ENCODE assay signal across 1 cellular context in the genomic region with DNA sequence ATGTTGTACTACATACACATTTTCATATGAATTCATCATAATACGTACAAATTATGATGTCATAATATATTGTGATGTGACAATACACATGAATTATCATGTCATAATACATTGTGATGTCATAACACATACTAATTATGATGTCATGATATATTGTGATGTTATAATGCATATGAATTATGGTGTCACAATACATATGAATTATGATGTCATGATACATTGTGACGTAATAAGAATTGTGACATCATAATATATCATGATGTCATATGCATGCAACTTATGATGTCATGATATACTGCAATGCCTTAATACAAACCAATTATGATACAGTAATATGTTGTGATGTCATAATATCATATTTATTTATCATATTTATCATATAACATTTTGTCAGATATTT.
TF ChIP-seq lines count a peak whose summit lies in the region.

No MANE protein-coding gene starts in this region.

TF ChIP-seq in K562, 482 proteins besides CTCF, POLR2A, EP300 and RAD21 (continued from another document):
- no peak for TF ChIP-seq JUND (IDR thresholded peaks at IDR 0.05; ENCODE audit: borderline replicate concordance, low read depth, low read length)
- peak; percentile 79; the same call in 1 of the 3 replicates for TF ChIP-seq JUND (tag; IDR thresholded peaks at IDR 0.05; ENCODE audit: borderline replicate concordance, low read depth, low read length)
- TF ChIP-seq ZBTB12 (CRISPR knock-in tag; IDR thresholded peaks at IDR 0.05), result peak; percentile 84
- peak; percentile 81 for TF ChIP-seq CREM (IDR thresholded peaks at IDR 0.05; ENCODE audit: low read depth)
- 0 out of 2 replicates have a peak, but pooled peaks have one; percentile 42 for TF ChIP-seq TARDBP (IDR thresholded peaks at IDR 0.05)
- no peak for TF ChIP-seq DNMT1 (IDR thresholded peaks at IDR 0.05)
- no peak for TF ChIP-seq ZNF77 (CRISPR knock-in tag; IDR thresholded peaks at IDR 0.05)
- TF ChIP-seq CREB1 (IDR thresholded peaks at IDR 0.05), result peak; percentile 86
- peak; percentile 94 for TF ChIP-seq CREB1 (CRISPR knock-in tag; IDR thresholded peaks at IDR 0.05)
- peak; percentile 94 for TF ChIP-seq CEBPB (tag; IDR thresholded peaks at IDR 0.05)
- TF ChIP-seq ATF7 (IDR thresholded peaks at IDR 0.05), result peak; percentile 77
- no peak for TF ChIP-seq SP2 (IDR thresholded peaks at IDR 0.05; ENCODE audit: extremely low read depth, low read depth, low read length, poor library complexity, severe bottlenecking)
- TF ChIP-seq CC2D1A (IDR thresholded peaks at IDR 0.05), result no peak
- TF ChIP-seq MTA3 (IDR thresholded peaks at IDR 0.05; ENCODE audit: borderline replicate concordance), result 0 out of 2 replicates have a peak, but pooled peaks have one; percentile 43
- TF ChIP-seq, protein P1, sequence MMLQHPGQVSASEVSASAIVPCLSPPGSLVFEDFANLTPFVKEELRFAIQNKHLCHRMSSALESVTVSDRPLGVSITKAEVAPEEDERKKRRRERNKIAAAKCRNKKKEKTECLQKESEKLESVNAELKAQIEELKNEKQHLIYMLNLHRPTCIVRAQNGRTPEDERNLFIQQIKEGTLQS (IDR thresholded peaks at IDR 0.05), result peak; percentile 91
- TF ChIP-seq, protein P1 (CRISPR knock-in tag; conservative IDR thresholded peaks at IDR 0.05), result no peak
- no peak for TF ChIP-seq MBD1 (CRISPR knock-in tag; IDR thresholded peaks at IDR 0.05)
- TF ChIP-seq ATF1 (CRISPR knock-in tag; IDR thresholded peaks at IDR 0.05), result 0 out of 2 replicates have a peak, but pooled peaks have one; percentile 53
- peak; percentile 98 for TF ChIP-seq ATF1 (tag; IDR thresholded peaks at IDR 0.05)
TF ChIP-seq in K562: peak in this region for 15.
